In genomic region chr18:26706796-26707406, GRCh38 we compare ENCODE assay signal across 26 cellular contexts.
A peak's percentile ranks its signal among the peaks of the same experiment; 100 is the strongest.
DNase-seq lines count a peak whose midpoint lies in the region; ATAC-seq and TF ChIP-seq lines count a peak whose summit lies in the region.
"Had no signal": no experiment of that assay in that cellular context is flagged by ENCODE, and none has a peak within 500 bp of the region (broad histone marks: within the 10 kb centered on the region; RNA-seq: fewer than 3 reads in every experiment).

No MANE protein-coding gene starts in this region.

- BruUV-seq in Calu3 (replicated peaks; lab: Mats Ljungman, UMichigan) = no TSS peak

- H3K9me3 Mint-ChIP-seq in Calu3 (ENCODE audit: low read depth, unreplicated experiment) = no peaks in the 10 kb centered on the region
- H3K9me3 Mint-ChIP-seq: activated naive CD4-positive, alpha-beta T cell treated with anti-CD3 and anti-CD28 coated beads, Interleukin-2, amount 50 U/mL, for 24 hours; CD4-positive, alpha-beta T cell; T-helper 1 cell treated with Interleukin-12 subunit alpha and Interleukin-12 subunit beta and Interleukin-4 antibody, amounts not matched to agents 30 μg/mL and 1 μg/mL, for 36 hours had no signal

- peaks cover 14% of the 10 kb centered on the region for H3K4me1 Mint-ChIP-seq in Calu3 (ENCODE audit: low read depth, unreplicated experiment)
- H3K4me1 Mint-ChIP-seq: activated naive CD4-positive, alpha-beta T cell treated with anti-CD3 and anti-CD28 coated beads, Interleukin-2, amount 50 U/mL, for 24 hours had no signal

- H3K4me3 ChIP-seq in right cardiac atrium (ENCODE audit: low read length) = no peak overlapping the region
- H3K4me3 ChIP-seq: ovary, sigmoid colon, uterus had no signal

- DNase-seq in Calu3 (peak; percentile 36), MV-4-11 (lab: John Stamatoyannopoulos, UW) (peak; percentile 20), right cardiac atrium (peak in 1 of 3 donors; percentile 48), sciatic nerve (ENCODE audit: low spot score) (no peak), NCI-H1048 (lab: John Stamatoyannopoulos, UW) (no peak), D341Med (ENCODE audit: low spot score) (no peak), NCI-H2227 treated with DMSO at 0.1 percent for 48 hours (lab: John Stamatoyannopoulos, UW) (no peak)
- DNase-seq: activated CD4-positive, alpha-beta T cell treated with anti-CD3 and anti-CD28 coated beads, Interleukin-2, amount 10 ng/mL, durations not matched to agents 24 days and 14 days; aorta; CD4-positive, alpha-beta T cell; DMS53; foreskin keratinocyte; hippocampal formation; KBM-7; NCI-H187 treated with DMSO at 0.1 percent for 48 hours; NCI-H226; NCI-H748 treated with DMSO at 0.1 percent for 48 hours; ovary; SHP77 treated with DMSO at 0.1 percent for 48 hours; sigmoid colon; substantia nigra; uterus had no signal

- no peak for TF ChIP-seq CTCF in Calu3 (IDR thresholded peaks at IDR 0.05; ENCODE audit: unreplicated experiment)

- no peaks in the 10 kb centered on the region for H3K27me3 Mint-ChIP-seq in Calu3 (ENCODE audit: unreplicated experiment)
- H3K27me3 Mint-ChIP-seq: CD4-positive, alpha-beta T cell had no signal

- peak; percentile 90 to 92 for ATAC-seq in right cardiac atrium
- ATAC-seq in sciatic nerve = peak; percentile 72
- ATAC-seq in SK-N-SH treated with all-trans-retinoic acid at 6 μM for 48 hours = no peak
- ATAC-seq: foreskin keratinocyte had no signal

- intact Hi-C loops in Calu3 (cut with micrococcal nuclease; ENCODE audit: unreplicated experiment) = no loop called here
- intact Hi-C loops in right cardiac atrium (cut with DNase I) = no loop called here
- intact Hi-C loops in sciatic nerve (cut with DNase I) = no loop called here

- peak overlapping the region; percentile 28 for H3K4me3 Mint-ChIP-seq in Calu3 (ENCODE audit: low read depth, unreplicated experiment)
- H3K4me3 Mint-ChIP-seq: activated CD4-positive, alpha-beta T cell treated with anti-CD3 and anti-CD28 coated beads, Interleukin-2, amount 10 ng/mL, durations not matched to agents 24 days and 14 days; activated naive CD4-positive, alpha-beta T cell treated with anti-CD3 and anti-CD28 coated beads, Interleukin-2, amount 50 U/mL, for 24 hours; CD4-positive, alpha-beta T cell; T-helper 1 cell treated with Interleukin-12 subunit alpha and Interleukin-12 subunit beta and Interleukin-4 antibody, amounts not matched to agents 30 μg/mL and 1 μg/mL, for 36 hours had no signal

- no peak overlapping the region for H3K27ac Mint-ChIP-seq in Calu3 (ENCODE audit: unreplicated experiment)
- H3K27ac Mint-ChIP-seq: activated CD4-positive, alpha-beta T cell treated with anti-CD3 and anti-CD28 coated beads, Interleukin-2, amount 10 ng/mL, durations not matched to agents 24 days and 14 days; activated naive CD4-positive, alpha-beta T cell treated with anti-CD3 and anti-CD28 coated beads, Interleukin-2, amount 50 U/mL, for 24 hours; CD4-positive, alpha-beta T cell; T-helper 1 cell treated with Interleukin-12 subunit alpha and Interleukin-12 subunit beta and Interleukin-4 antibody, amounts not matched to agents 30 μg/mL and 1 μg/mL, for 36 hours had no signal

- no peaks in the 10 kb centered on the region for H3K9me3 ChIP-seq in right cardiac atrium (ENCODE audit: control insufficient read depth, low read length)
- H3K9me3 ChIP-seq: ovary, sigmoid colon, uterus had no signal

- H3K36me3 Mint-ChIP-seq in Calu3 (ENCODE audit: insufficient read depth, unreplicated experiment) = no peaks in the 10 kb centered on the region
- H3K36me3 Mint-ChIP-seq: activated naive CD4-positive, alpha-beta T cell treated with anti-CD3 and anti-CD28 coated beads, Interleukin-2, amount 50 U/mL, for 24 hours had no signal

- CTCF ChIA-PET in Calu3 (lab: Charles Lee) = interaction anchor here (1.5 kb wide), 1 partner anchor 12 kb away, joined by 3 read pairs; no protein-coding TSS in a partner anchor

- WGBS in right cardiac atrium = 19% methylated on average over 12 of the region's 12 CpGs

- no peak overlapping the region for H3K27ac ChIP-seq in right cardiac atrium (ENCODE audit: low read length)
- H3K27ac ChIP-seq: epithelial cell of prostate, foreskin keratinocyte, ovary, sigmoid colon, uterus had no signal

- no peaks in the 10 kb centered on the region for H3K4me1 ChIP-seq in right cardiac atrium (ENCODE audit: control insufficient read depth, insufficient read depth, low read length)
- H3K4me1 ChIP-seq: foreskin keratinocyte, sigmoid colon, uterus had no signal

- H3K27me3 ChIP-seq in right cardiac atrium (ENCODE audit: control insufficient read depth, insufficient read depth) = no peaks in the 10 kb centered on the region
- H3K27me3 ChIP-seq: foreskin keratinocyte, ovary, sigmoid colon, uterus had no signal

TF ChIP-seq in SK-N-SH treated with all-trans-retinoic acid at 6 μM for 48 hours, 23 proteins besides CTCF, POLR2A, EP300 and RAD21:
- TF ChIP-seq ARNTL (CRISPR knock-in tag; IDR thresholded peaks at IDR 0.05; ENCODE audit: borderline replicate concordance, low read depth) (no peak), OSR1 (CRISPR knock-in tag; IDR thresholded peaks at IDR 0.05) (no peak), ZNF565 (CRISPR knock-in tag; conservative IDR thresholded peaks at IDR 0.05; ENCODE audit: low read depth) (no peak), ZC3H10 (CRISPR knock-in tag; IDR thresholded peaks at IDR 0.05) (no peak), ZFP30 (CRISPR knock-in tag; IDR thresholded peaks at IDR 0.05) (no peak)
- TF ChIP-seq, protein P1, sequence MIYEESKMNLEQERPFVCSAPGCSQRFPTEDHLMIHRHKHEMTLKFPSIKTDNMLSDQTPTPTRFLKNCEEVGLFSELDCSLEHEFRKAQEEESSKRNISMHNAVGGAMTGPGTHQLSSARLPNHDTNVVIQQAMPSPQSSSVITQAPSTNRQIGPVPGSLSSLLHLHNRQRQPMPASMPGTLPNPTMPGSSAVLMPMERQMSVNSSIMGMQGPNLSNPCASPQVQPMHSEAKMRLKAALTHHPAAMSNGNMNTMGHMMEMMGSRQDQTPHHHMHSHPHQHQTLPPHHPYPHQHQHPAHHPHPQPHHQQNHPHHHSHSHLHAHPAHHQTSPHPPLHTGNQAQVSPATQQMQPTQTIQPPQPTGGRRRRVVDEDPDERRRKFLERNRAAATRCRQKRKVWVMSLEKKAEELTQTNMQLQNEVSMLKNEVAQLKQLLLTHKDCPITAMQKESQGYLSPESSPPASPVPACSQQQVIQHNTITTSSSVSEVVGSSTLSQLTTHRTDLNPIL (CRISPR knock-in tag; IDR thresholded peaks at IDR 0.05; ENCODE audit: low read depth) = no peak

Comparison
In these comparisons a context has a peak if more than half of its experiments do, and no peak if none do; other contexts are left out.
1. DNase-seq: peak in Calu3 (single experiment) and MV-4-11 (single experiment); none in sciatic nerve (single experiment), NCI-H1048 (single experiment), D341Med (single experiment) and NCI-H2227 treated with DMSO at 0.1 percent for 48 hours (single experiment).